Comparison of ENCODE assay signal across 1 cellular context in the genomic region with DNA sequence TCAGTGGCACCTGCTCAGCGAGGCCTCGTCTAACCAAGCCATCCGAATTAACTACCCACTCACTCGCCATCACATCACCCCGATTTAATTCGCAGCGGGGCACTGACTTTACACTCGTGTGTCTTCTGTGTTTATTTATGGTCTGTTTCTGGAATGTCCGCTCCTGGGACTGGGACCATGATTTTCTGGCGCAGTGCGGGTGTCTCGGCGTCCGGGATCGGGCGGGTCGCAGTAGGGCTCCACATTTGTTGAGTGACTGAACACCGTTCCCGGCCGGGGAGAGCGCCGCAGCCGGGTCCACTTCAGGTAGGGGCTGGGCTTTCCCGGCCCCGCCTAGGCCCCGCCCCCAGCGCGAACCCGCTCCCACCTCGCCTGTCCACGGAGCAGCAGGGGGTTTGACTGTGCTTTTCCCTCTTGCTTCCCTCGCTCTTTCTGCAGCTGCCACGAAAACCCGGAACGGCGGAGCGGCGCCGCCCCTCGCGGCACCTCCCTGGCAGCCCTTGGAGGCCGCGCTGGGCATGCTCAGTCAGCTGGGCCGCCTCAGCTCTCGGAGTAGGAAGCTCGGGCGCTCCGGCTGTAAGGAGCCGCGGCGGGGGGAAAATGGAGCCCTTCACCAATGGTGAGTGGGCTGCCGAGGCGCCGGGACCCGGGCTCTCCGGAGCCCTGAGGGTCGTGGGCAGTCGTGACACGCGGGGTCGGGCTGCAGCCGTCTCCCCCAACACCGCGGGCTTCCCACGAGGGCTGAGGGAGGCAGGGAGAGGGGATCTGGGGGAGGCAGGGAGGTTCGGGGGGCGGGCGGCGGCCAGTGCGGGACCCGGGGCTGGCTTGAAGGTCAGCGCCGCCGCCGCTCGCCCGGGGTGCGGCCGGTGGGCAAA.
TF ChIP-seq lines count a peak whose summit lies in the region.

A gene (plus strand): TSS at position 525 of the 875 bp plus-strand sequence. CDS start 76 bp downstream, at position 601.

TF ChIP-seq in HepG2, 621 proteins besides CTCF, POLR2A, EP300 and RAD21 (continued from another document and continues in another):
- TF ChIP-seq, protein P1, sequence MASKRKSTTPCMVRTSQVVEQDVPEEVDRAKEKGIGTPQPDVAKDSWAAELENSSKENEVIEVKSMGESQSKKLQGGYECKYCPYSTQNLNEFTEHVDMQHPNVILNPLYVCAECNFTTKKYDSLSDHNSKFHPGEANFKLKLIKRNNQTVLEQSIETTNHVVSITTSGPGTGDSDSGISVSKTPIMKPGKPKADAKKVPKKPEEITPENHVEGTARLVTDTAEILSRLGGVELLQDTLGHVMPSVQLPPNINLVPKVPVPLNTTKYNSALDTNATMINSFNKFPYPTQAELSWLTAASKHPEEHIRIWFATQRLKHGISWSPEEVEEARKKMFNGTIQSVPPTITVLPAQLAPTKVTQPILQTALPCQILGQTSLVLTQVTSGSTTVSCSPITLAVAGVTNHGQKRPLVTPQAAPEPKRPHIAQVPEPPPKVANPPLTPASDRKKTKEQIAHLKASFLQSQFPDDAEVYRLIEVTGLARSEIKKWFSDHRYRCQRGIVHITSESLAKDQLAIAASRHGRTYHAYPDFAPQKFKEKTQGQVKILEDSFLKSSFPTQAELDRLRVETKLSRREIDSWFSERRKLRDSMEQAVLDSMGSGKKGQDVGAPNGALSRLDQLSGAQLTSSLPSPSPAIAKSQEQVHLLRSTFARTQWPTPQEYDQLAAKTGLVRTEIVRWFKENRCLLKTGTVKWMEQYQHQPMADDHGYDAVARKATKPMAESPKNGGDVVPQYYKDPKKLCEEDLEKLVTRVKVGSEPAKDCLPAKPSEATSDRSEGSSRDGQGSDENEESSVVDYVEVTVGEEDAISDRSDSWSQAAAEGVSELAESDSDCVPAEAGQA (IDR thresholded peaks at IDR 0.05; ENCODE audit: low read depth), result peak; percentile 52; the same call in 1 of the 2 replicates
- TF ChIP-seq, protein P1 (CRISPR knock-in tag; IDR thresholded peaks at IDR 0.05; ENCODE audit: borderline replicate concordance), result no peak
- no peak for TF ChIP-seq CHCHD3 (CRISPR knock-in tag; IDR thresholded peaks at IDR 0.05)
- peak; percentile 43; the same call in 1 of the 2 replicates for TF ChIP-seq NR2F2 (IDR thresholded peaks at IDR 0.05; ENCODE audit: borderline replicate concordance, low read depth)
- no peak for TF ChIP-seq NR1H2 (CRISPR knock-in tag; IDR thresholded peaks at IDR 0.05; ENCODE audit: borderline replicate concordance, low read depth)
- peak; percentile 84 for TF ChIP-seq TBX2 (CRISPR knock-in tag; IDR thresholded peaks at IDR 0.05; ENCODE audit: borderline replicate concordance)
- TF ChIP-seq ZMYM4 (CRISPR knock-in tag; IDR thresholded peaks at IDR 0.05), result peak; percentile 90
- no peak for TF ChIP-seq SRF (IDR thresholded peaks at IDR 0.05; ENCODE audit: low read depth, low read length)
- 0 out of 2 replicates have a peak, but pooled peaks have one; percentile 36 for TF ChIP-seq GPN1 (CRISPR knock-in tag; IDR thresholded peaks at IDR 0.05; ENCODE audit: borderline replicate concordance)
- TF ChIP-seq, protein P2, sequence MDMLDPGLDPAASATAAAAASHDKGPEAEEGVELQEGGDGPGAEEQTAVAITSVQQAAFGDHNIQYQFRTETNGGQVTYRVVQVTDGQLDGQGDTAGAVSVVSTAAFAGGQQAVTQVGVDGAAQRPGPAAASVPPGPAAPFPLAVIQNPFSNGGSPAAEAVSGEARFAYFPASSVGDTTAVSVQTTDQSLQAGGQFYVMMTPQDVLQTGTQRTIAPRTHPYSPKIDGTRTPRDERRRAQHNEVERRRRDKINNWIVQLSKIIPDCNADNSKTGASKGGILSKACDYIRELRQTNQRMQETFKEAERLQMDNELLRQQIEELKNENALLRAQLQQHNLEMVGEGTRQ (IDR thresholded peaks at IDR 0.05; ENCODE audit: low read depth, low read length), result no peak
- TF ChIP-seq, protein P2 (CRISPR knock-in tag; IDR thresholded peaks at IDR 0.05; ENCODE audit: borderline replicate concordance), result no peak
- TF ChIP-seq PHF5A (CRISPR knock-in tag; IDR thresholded peaks at IDR 0.05; ENCODE audit: low read depth, unreplicated experiment), result no peak
- TF ChIP-seq ZNF549 (CRISPR knock-in tag; IDR thresholded peaks at IDR 0.05), result no peak
- no peak for TF ChIP-seq ZNF367 (CRISPR knock-in tag; IDR thresholded peaks at IDR 0.05; ENCODE audit: borderline replicate concordance)
- TF ChIP-seq, protein P3, sequence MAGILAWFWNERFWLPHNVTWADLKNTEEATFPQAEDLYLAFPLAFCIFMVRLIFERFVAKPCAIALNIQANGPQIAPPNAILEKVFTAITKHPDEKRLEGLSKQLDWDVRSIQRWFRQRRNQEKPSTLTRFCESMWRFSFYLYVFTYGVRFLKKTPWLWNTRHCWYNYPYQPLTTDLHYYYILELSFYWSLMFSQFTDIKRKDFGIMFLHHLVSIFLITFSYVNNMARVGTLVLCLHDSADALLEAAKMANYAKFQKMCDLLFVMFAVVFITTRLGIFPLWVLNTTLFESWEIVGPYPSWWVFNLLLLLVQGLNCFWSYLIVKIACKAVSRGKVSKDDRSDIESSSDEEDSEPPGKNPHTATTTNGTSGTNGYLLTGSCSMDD (CRISPR knock-in tag; IDR thresholded peaks at IDR 0.05), result no peak
- no peak for TF ChIP-seq TCF7L2 (IDR thresholded peaks at IDR 0.05; ENCODE audit: low read depth, low read length)
- TF ChIP-seq ZNF614 (CRISPR knock-in tag; IDR thresholded peaks at IDR 0.05; ENCODE audit: borderline replicate concordance), result peak; percentile 57; the same call in 1 of the 2 replicates
- peak; percentile 49; the same call in 1 of the 2 replicates for TF ChIP-seq ZNF660 (CRISPR knock-in tag; IDR thresholded peaks at IDR 0.05; ENCODE audit: borderline replicate concordance, low read depth)
- peak; percentile 28 for TF ChIP-seq ZMAT3 (CRISPR knock-in tag; conservative IDR thresholded peaks at IDR 0.05)
- TF ChIP-seq ZBTB1 (CRISPR knock-in tag; IDR thresholded peaks at IDR 0.05; ENCODE audit: borderline replicate concordance), result no peak
- no peak for TF ChIP-seq ZNF253 (CRISPR knock-in tag; IDR thresholded peaks at IDR 0.05; ENCODE audit: borderline replicate concordance)
- TF ChIP-seq ZNF761 (CRISPR knock-in tag; conservative IDR thresholded peaks at IDR 0.05), result no peak
- TF ChIP-seq ZNF317 (CRISPR knock-in tag; IDR thresholded peaks at IDR 0.05), result no peak; the same call in 1 of the 2 replicates
- no peak for TF ChIP-seq RNF2 (conservative IDR thresholded peaks at IDR 0.05; ENCODE audit: low read depth)
- TF ChIP-seq, protein P4, sequence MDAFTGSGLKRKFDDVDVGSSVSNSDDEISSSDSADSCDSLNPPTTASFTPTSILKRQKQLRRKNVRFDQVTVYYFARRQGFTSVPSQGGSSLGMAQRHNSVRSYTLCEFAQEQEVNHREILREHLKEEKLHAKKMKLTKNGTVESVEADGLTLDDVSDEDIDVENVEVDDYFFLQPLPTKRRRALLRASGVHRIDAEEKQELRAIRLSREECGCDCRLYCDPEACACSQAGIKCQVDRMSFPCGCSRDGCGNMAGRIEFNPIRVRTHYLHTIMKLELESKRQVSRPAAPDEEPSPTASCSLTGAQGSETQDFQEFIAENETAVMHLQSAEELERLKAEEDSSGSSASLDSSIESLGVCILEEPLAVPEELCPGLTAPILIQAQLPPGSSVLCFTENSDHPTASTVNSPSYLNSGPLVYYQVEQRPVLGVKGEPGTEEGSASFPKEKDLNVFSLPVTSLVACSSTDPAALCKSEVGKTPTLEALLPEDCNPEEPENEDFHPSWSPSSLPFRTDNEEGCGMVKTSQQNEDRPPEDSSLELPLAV (CRISPR knock-in tag; conservative IDR thresholded peaks at IDR 0.05; ENCODE audit: low read depth), result no peak
- TF ChIP-seq GABPB1 (CRISPR knock-in tag; IDR thresholded peaks at IDR 0.05), result peak; percentile 85
- peak; percentile 90 for TF ChIP-seq SP5 (CRISPR knock-in tag; IDR thresholded peaks at IDR 0.05; ENCODE audit: borderline replicate concordance, low read depth)
- peak; percentile 62; the same call in 1 of the 2 replicates for TF ChIP-seq ZNF431 (CRISPR knock-in tag; IDR thresholded peaks at IDR 0.05; ENCODE audit: borderline replicate concordance, low read depth)
- TF ChIP-seq, protein P5, sequence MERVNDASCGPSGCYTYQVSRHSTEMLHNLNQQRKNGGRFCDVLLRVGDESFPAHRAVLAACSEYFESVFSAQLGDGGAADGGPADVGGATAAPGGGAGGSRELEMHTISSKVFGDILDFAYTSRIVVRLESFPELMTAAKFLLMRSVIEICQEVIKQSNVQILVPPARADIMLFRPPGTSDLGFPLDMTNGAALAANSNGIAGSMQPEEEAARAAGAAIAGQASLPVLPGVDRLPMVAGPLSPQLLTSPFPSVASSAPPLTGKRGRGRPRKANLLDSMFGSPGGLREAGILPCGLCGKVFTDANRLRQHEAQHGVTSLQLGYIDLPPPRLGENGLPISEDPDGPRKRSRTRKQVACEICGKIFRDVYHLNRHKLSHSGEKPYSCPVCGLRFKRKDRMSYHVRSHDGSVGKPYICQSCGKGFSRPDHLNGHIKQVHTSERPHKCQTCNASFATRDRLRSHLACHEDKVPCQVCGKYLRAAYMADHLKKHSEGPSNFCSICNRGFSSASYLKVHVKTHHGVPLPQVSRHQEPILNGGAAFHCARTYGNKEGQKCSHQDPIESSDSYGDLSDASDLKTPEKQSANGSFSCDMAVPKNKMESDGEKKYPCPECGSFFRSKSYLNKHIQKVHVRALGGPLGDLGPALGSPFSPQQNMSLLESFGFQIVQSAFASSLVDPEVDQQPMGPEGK (CRISPR knock-in tag; IDR thresholded peaks at IDR 0.05), result peak; percentile 94
- TF ChIP-seq ZKSCAN1 (IDR thresholded peaks at IDR 0.05; ENCODE audit: low read length), result no peak; the same call in 1 of the 2 replicates
- no peak for TF ChIP-seq KDM6A (CRISPR knock-in tag; IDR thresholded peaks at IDR 0.05; ENCODE audit: low read depth)
- no peak for TF ChIP-seq JUND (CRISPR knock-in tag; IDR thresholded peaks at IDR 0.05)
- peak; percentile 56 for TF ChIP-seq ASH2L (IDR thresholded peaks at IDR 0.05; ENCODE audit: insufficient read length, low read depth, low read length)
- TF ChIP-seq ONECUT2 (CRISPR knock-in tag; IDR thresholded peaks at IDR 0.05), result 0 out of 2 replicates have a peak, but pooled peaks have one; percentile 3
- peak; percentile 81 for TF ChIP-seq ARNT2 (CRISPR knock-in tag; IDR thresholded peaks at IDR 0.05; ENCODE audit: low read depth)
- peak; percentile 88 for TF ChIP-seq ZNF331 (CRISPR knock-in tag; IDR thresholded peaks at IDR 0.05)
- no peak for TF ChIP-seq ZNF207 (IDR thresholded peaks at IDR 0.05; ENCODE audit: borderline replicate concordance)
- TF ChIP-seq, protein P6, sequence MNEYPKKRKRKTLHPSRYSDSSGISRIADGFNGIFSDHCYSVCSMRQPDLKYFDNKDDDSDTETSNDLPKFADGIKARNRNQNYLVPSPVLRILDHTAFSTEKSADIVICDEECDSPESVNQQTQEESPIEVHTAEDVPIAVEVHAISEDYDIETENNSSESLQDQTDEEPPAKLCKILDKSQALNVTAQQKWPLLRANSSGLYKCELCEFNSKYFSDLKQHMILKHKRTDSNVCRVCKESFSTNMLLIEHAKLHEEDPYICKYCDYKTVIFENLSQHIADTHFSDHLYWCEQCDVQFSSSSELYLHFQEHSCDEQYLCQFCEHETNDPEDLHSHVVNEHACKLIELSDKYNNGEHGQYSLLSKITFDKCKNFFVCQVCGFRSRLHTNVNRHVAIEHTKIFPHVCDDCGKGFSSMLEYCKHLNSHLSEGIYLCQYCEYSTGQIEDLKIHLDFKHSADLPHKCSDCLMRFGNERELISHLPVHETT (CRISPR knock-in tag; conservative IDR thresholded peaks at IDR 0.05), result peak; percentile 40; the same call in 1 of the 2 replicates
- peak; percentile 64 for TF ChIP-seq RBM22 (optimal IDR thresholded peaks at IDR 0.05; ENCODE audit: low read length)
- peak; percentile 93 for TF ChIP-seq TAF15 (IDR thresholded peaks at IDR 0.05; ENCODE audit: low read depth, low read length, poor library complexity, severe bottlenecking)
- TF ChIP-seq SRSF4 (IDR thresholded peaks at IDR 0.05; ENCODE audit: low read depth, low read length, poor library complexity, severe bottlenecking), result no peak
- TF ChIP-seq JUN (CRISPR knock-in tag; IDR thresholded peaks at IDR 0.05), result peak; percentile 22; the same call in 1 of the 2 replicates
- TF ChIP-seq ELF3 (CRISPR knock-in tag; IDR thresholded peaks at IDR 0.05), result peak; percentile 87
- TF ChIP-seq, protein P7, sequence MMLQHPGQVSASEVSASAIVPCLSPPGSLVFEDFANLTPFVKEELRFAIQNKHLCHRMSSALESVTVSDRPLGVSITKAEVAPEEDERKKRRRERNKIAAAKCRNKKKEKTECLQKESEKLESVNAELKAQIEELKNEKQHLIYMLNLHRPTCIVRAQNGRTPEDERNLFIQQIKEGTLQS (CRISPR knock-in tag; IDR thresholded peaks at IDR 0.05), result no peak
- no peak for TF ChIP-seq ZFP41 (CRISPR knock-in tag; IDR thresholded peaks at IDR 0.05; ENCODE audit: borderline replicate concordance)
